Comparison of ENCODE assay signal across 4 cellular contexts in genomic region chr19:55615553-55616394, GRCh38.
A peak's percentile ranks its signal among the peaks of the same experiment; 100 is the strongest.
TF ChIP-seq lines count a peak whose summit lies in the region.

No MANE protein-coding gene starts in this region.

TF ChIP-seq in SK-N-SH, 30 proteins besides CTCF, POLR2A, EP300 and RAD21:
- TF ChIP-seq ELF1 (IDR thresholded peaks at IDR 0.05) (no peak), EZH2phosphoT487 (IDR thresholded peaks at IDR 0.05; ENCODE audit: borderline replicate concordance, low read depth) (no peak), TAF1 (IDR thresholded peaks at IDR 0.05; ENCODE audit: borderline replicate concordance, low read depth, low read length) (no peak), GABPA (IDR thresholded peaks at IDR 0.05; ENCODE audit: low read depth) (no peak), NRF1 (IDR thresholded peaks at IDR 0.05; ENCODE audit: low read depth, low read length) (no peak), FOXM1 (IDR thresholded peaks at IDR 0.05; ENCODE audit: low read depth) (no peak), JUND (IDR thresholded peaks at IDR 0.05) (no peak), MXI1 (IDR thresholded peaks at IDR 0.05; ENCODE audit: low read depth, low read length) (no peak), SIN3A (IDR thresholded peaks at IDR 0.05; ENCODE audit: borderline replicate concordance, low read depth, low read length) (no peak), FOSL2 (IDR thresholded peaks at IDR 0.05; ENCODE audit: borderline replicate concordance, low read depth) (no peak), ZBTB33 (IDR thresholded peaks at IDR 0.05; ENCODE audit: borderline replicate concordance, low read depth) (no peak), GATA2 (CRISPR knock-in tag; IDR thresholded peaks at IDR 0.05) (no peak), RCOR1 (IDR thresholded peaks at IDR 0.05; ENCODE audit: low read length) (no peak), YY1 (IDR thresholded peaks at IDR 0.05; ENCODE audit: low read depth) (no peak), USF2 (IDR thresholded peaks at IDR 0.05; ENCODE audit: borderline replicate concordance, low read depth, low read length) (no peak)

TF ChIP-seq in SK-N-SH treated with all-trans-retinoic acid at 6 μM for 48 hours, 23 proteins besides CTCF, POLR2A, EP300 and RAD21 (continues in another document):
- TF ChIP-seq ZFP30 (CRISPR knock-in tag; IDR thresholded peaks at IDR 0.05) (no peak), CREB5 (CRISPR knock-in tag; IDR thresholded peaks at IDR 0.05; ENCODE audit: low read depth) (no peak), TCF4 (CRISPR knock-in tag; IDR thresholded peaks at IDR 0.05; ENCODE audit: borderline replicate concordance) (no peak), BACH2 (CRISPR knock-in tag; IDR thresholded peaks at IDR 0.05; ENCODE audit: borderline replicate concordance) (no peak), PPARA (CRISPR knock-in tag; IDR thresholded peaks at IDR 0.05; ENCODE audit: borderline replicate concordance) (no peak), GLIS3 (CRISPR knock-in tag; IDR thresholded peaks at IDR 0.05) (no peak), ARNTL (CRISPR knock-in tag; IDR thresholded peaks at IDR 0.05; ENCODE audit: borderline replicate concordance, low read depth) (no peak), PATZ1 (CRISPR knock-in tag; IDR thresholded peaks at IDR 0.05; ENCODE audit: borderline replicate concordance) (no peak), RARB (CRISPR knock-in tag; IDR thresholded peaks at IDR 0.05) (no peak), ZFP3 (CRISPR knock-in tag; IDR thresholded peaks at IDR 0.05) (no peak), ZNF8 (CRISPR knock-in tag; IDR thresholded peaks at IDR 0.05) (no peak), ISL1 (CRISPR knock-in tag; IDR thresholded peaks at IDR 0.05) (no peak), ESRRG (CRISPR knock-in tag; IDR thresholded peaks at IDR 0.05) (no peak)

TF ChIP-seq in GM23338, 12 proteins besides CTCF, POLR2A, EP300 and RAD21 (continues in another document):
- TF ChIP-seq ZNF331 (CRISPR knock-in tag; IDR thresholded peaks at IDR 0.05; ENCODE audit: low read depth) (no peak), CREB1 (CRISPR knock-in tag; IDR thresholded peaks at IDR 0.05; ENCODE audit: low read depth) (no peak), EZH2 (IDR thresholded peaks at IDR 0.05; ENCODE audit: low read depth, unreplicated experiment) (no peak), ZNF114 (CRISPR knock-in tag; IDR thresholded peaks at IDR 0.05) (no peak), STAT1 (IDR thresholded peaks at IDR 0.05; ENCODE audit: unreplicated experiment) (no peak), ETS1 (IDR thresholded peaks at IDR 0.05) (no peak), REST (IDR thresholded peaks at IDR 0.05; ENCODE audit: unreplicated experiment) (no peak), NANOG (IDR thresholded peaks at IDR 0.05; ENCODE audit: borderline replicate concordance) (no peak)

TF ChIP-seq in K562, 482 proteins besides CTCF, POLR2A, EP300 and RAD21:
- TF ChIP-seq XRCC4 (IDR thresholded peaks at IDR 0.05; ENCODE audit: extremely low read depth, insufficient read depth, insufficient read length) (no peak), HCFC1 (IDR thresholded peaks at IDR 0.05; ENCODE audit: low read depth, low read length) (no peak), DEAF1 (CRISPR knock-in tag; IDR thresholded peaks at IDR 0.05) (no peak), ASH1L (IDR thresholded peaks at IDR 0.05; ENCODE audit: borderline replicate concordance, low read depth, partially characterized antibody) (no peak), SRSF7 (optimal IDR thresholded peaks at IDR 0.05; ENCODE audit: low read depth, low read length) (no peak), MTA1 (IDR thresholded peaks at IDR 0.05; ENCODE audit: borderline replicate concordance) (no peak), STAG1 (CRISPR knock-in tag; IDR thresholded peaks at IDR 0.05; ENCODE audit: borderline replicate concordance) (no peak), RBFOX2 (IDR thresholded peaks at IDR 0.05; ENCODE audit: low read depth, low read length) (0 out of 2 replicates have a peak, but pooled peaks have one; percentile 32), ZBTB33 (CRISPR knock-in tag; IDR thresholded peaks at IDR 0.05) (peak; percentile 94)
TF ChIP-seq in K562: peak in this region for 2.
